Comparison of ENCODE assay signal across 12 cellular contexts in the genomic region with DNA sequence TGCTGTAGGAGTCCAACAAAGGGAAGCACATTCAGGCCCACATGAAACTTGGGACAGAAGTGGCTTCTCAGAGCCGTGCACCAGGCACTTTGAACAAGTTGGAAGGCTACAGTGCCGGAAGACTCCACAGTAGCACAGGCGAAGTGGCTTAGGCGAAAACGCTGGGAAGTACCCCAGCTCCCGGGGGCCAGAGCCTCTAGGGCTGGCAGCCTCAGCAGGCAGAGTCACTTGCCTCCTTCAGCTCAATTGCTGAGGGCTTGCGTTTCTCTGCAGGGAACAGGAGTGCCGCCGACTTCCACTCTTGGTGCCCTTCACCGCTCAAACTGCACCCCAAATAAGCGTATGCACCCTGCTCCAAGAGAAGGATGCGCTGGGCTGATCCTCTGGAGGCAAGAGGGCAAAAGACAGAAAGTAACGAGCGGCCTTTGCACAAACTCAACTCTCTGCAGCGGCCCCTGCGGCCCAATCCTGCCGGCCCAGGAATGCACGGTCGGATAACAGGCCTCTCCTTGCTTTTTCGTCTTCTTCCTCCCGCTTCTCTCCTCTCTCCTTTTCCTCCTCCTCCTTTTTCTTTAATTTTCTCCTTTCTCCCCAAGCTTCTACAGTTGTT. TPM values are rescaled to one million over a fixed set of nuclear protein-coding genes. Genes with fewer than 3 reads are reported as not detected.
DNase-seq lines count a peak whose midpoint lies in the region; ATAC-seq and TF ChIP-seq lines count a peak whose summit lies in the region.
"Had no signal": no experiment of that assay in that cellular context is flagged by ENCODE, and none has a peak within 500 bp of the region (broad histone marks: within the 10 kb centered on the region; RNA-seq: fewer than 3 reads in every experiment).

No MANE protein-coding gene starts in this region.

- peak overlapping the region; percentile 63; the same call in 1 of the 3 replicates for H2BK15ac ChIP-seq in IMR-90 (ENCODE audit: low read depth, low read length)

- no peak for DNase-seq in CD14-positive monocyte (ENCODE audit: low spot score)
- DNase-seq in IMR-90, result no peak
- DNase-seq in esophagus muscularis mucosa (ENCODE audit: extremely low spot score), result no peak
- DNase-seq in midbrain (lab: John Stamatoyannopoulos, UW), result no peak
- DNase-seq in immature natural killer cell, result no peak
- DNase-seq: activated T-cell treated with anti-CD3 and anti-CD28 coated beads, Interleukin-2, amount 50 U/mL, for 1 hour; AML-193; DMS53 had no signal

- POLR2A ChIA-PET in IMR-90 (lab: Charles Lee; ENCODE audit: unreplicated experiment), result no interaction called here

- H3K79me1 ChIP-seq in IMR-90 (ENCODE audit: low read depth in 1 of 2, low read length in 2 of 2), result peaks cover 12 to 25% of the 10 kb centered on the region in 2 experiments; a peak in 3 of 4 replicates

- H3K4ac ChIP-seq in IMR-90 (ENCODE audit: low read depth, low read length), result peak overlapping the region; percentile 55

- TF ChIP-seq POLR2A in IMR-90 (IDR thresholded peaks at IDR 0.05; ENCODE audit: low read depth, low read length), result no peak
- TF ChIP-seq POLR2A in esophagus muscularis mucosa (IDR thresholded peaks at IDR 0.05; ENCODE audit: low read depth), result no peak

- H3K36me3 Mint-ChIP-seq in CD14-positive monocyte (peaks cover 22 to 24% of the 10 kb centered on the region in 2 donors), nephron (ENCODE audit: low read depth) (peaks cover 15% of the 10 kb centered on the region), immature natural killer cell (no peaks in the 10 kb centered on the region)

- H2AFZ ChIP-seq in IMR-90 (replicated peaks; ENCODE audit: low read length, poor library complexity), result peak overlapping the region; percentile 34

- CTCF ChIA-PET in IMR-90 (lab: Yijun Ruan, JAX), result no interaction called here

- peaks cover 8% of the 10 kb centered on the region for H3K9me1 ChIP-seq in IMR-90 (ENCODE audit: insufficient read depth, low read length)

- no peak overlapping the region for H3K56ac ChIP-seq in IMR-90 (ENCODE audit: extremely low read depth, insufficient read depth, low read length)

- peaks cover 0 to 2% (median 0%) of the 10 kb centered on the region in 7 donors for H3K9me3 Mint-ChIP-seq in CD14-positive monocyte
- no peaks in the 10 kb centered on the region for H3K9me3 Mint-ChIP-seq in nephron
- no peaks in the 10 kb centered on the region for H3K9me3 Mint-ChIP-seq in immature natural killer cell

- no peak overlapping the region for H4K5ac ChIP-seq in IMR-90 (ENCODE audit: low read depth, low read length)

- 0 out of 4 replicates have a peak overlapping the region, but pooled peaks have one; percentile 18 to 58 for H4K8ac ChIP-seq in IMR-90 (ENCODE audit: low read depth in 2 of 2, low read length in 2 of 2)

- in situ Hi-C loops in IMR-90 (cut with MboI; ENCODE audit: low sequenced_read_pairs), result loop anchor here (10.0 kb wide), 1 partner anchor 215 kb away; no protein-coding TSS in a partner anchor

- H3K4me1 ChIP-seq in IMR-90 (ENCODE audit: control insufficient read depth, insufficient read depth, low read length), result peaks cover 17% of the 10 kb centered on the region
- peaks cover 21 to 52% (median 47%) of the 10 kb centered on the region in 4 donors for H3K4me1 ChIP-seq in esophagus muscularis mucosa

- TF ChIP-seq EP300 in esophagus muscularis mucosa (IDR thresholded peaks at IDR 0.05), result no peak

- ATAC-seq in IMR-90 (ENCODE audit: low read depth) (no peak), HG03196 (IDR thresholded peaks at IDR 0.05; ENCODE audit: unreplicated experiment) (no peak), GM21360 (IDR thresholded peaks at IDR 0.05; ENCODE audit: unreplicated experiment) (no peak)

- no peak overlapping the region for H3K18ac ChIP-seq in IMR-90 (ENCODE audit: low read depth, low read length)

- H3K4me3 Mint-ChIP-seq in CD14-positive monocyte (peak overlapping the region; percentile 94 to 96), nephron (peak overlapping the region; percentile 86 to 97 (median 87)), immature natural killer cell (no peak overlapping the region)

- no peak overlapping the region for H3K9ac ChIP-seq in IMR-90 (ENCODE audit: low read depth, low read length)

- H3K27ac ChIP-seq in IMR-90 (ENCODE audit: insufficient read depth, low read length), result no peak overlapping the region
- peak overlapping the region; percentile 97 to 100 (median 99) for H3K27ac ChIP-seq in esophagus muscularis mucosa (replicated peaks in 1 of 4)

- H3K27me3 Mint-ChIP-seq in CD14-positive monocyte (ENCODE audit: low read depth in 3 of 3), result peaks cover 0 to 2% (median 1%) of the 10 kb centered on the region in 3 donors
- H3K27me3 Mint-ChIP-seq in nephron (ENCODE audit: low read depth), result peaks cover 17% of the 10 kb centered on the region
- H3K27me3 Mint-ChIP-seq in immature natural killer cell (ENCODE audit: low read depth in 3 of 3), result peaks cover 6 to 23% (median 6%) of the 10 kb centered on the region in 3 donors

- no peak overlapping the region for H2BK120ac ChIP-seq in IMR-90 (ENCODE audit: low read depth, low read length)

- H3K27ac Mint-ChIP-seq in CD14-positive monocyte (peak overlapping the region; percentile 96 to 99 (median 99)), nephron (peak overlapping the region; percentile 69 to 96 (median 87)), immature natural killer cell (no peak overlapping the region)

- intact Hi-C loops in CD14-positive monocyte (cut with micrococcal nuclease) (loop anchor here in 1 of 2 donors (5.0 kb wide), 2 partner anchors 38 to 53 kb away; no protein-coding TSS in a partner anchor), IMR-90 (cut with micrococcal nuclease) (loop anchor here (2.0 to 5.0 kb wide), 3 partner anchors 138 to 337 kb away; no protein-coding TSS in a partner anchor), esophagus muscularis mucosa (cut with DNase I) (loop anchor here (5.0 kb wide), 2 partner anchors 43 to 343 kb away; no protein-coding TSS in a partner anchor)

- peak overlapping the region; percentile 26; the same call in 1 of the 2 replicates for H3K23ac ChIP-seq in IMR-90 (ENCODE audit: low read depth, low read length)

- dilution Hi-C loops in IMR-90 (cut with HindIII; ENCODE audit: low sequenced_read_pairs, unreplicated experiment), result loop anchor here (25.0 kb wide), 1 partner anchor 353 kb away; no protein-coding TSS in a partner anchor

- H3K4me1 Mint-ChIP-seq in CD14-positive monocyte, result peaks cover 63% of the 10 kb centered on the region
- H3K4me1 Mint-ChIP-seq in nephron, result peaks cover 45% of the 10 kb centered on the region
- no peaks in the 10 kb centered on the region for H3K4me1 Mint-ChIP-seq in immature natural killer cell

- TF ChIP-seq CTCF in CD14-positive monocyte (IDR thresholded peaks at IDR 0.05) (no peak), IMR-90 (conservative IDR thresholded peaks at IDR 0.05; ENCODE audit: low read depth, low read length) (no peak), esophagus muscularis mucosa (IDR thresholded peaks at IDR 0.05) (peak in 1 of 3 experiments; percentile 30), nephron (IDR thresholded peaks at IDR 0.05; ENCODE audit: unreplicated experiment in 3 of 3) (peak in 1 of 3 experiments; percentile 19)

- BruUV-seq in IMR-90 (replicated peaks; lab: Mats Ljungman, UMichigan), result no TSS peak

- no peak overlapping the region; the same call in none of the 2 replicates for H4K91ac ChIP-seq in IMR-90 (ENCODE audit: insufficient read depth, low read depth, low read length)

- H2AK9ac ChIP-seq in IMR-90 (replicated peaks; ENCODE audit: low read depth, low read length, poor library complexity), result peak overlapping the region; percentile 81

- H4K20me1 ChIP-seq in IMR-90 (ENCODE audit: insufficient read depth, low read length), result peaks cover 4% of the 10 kb centered on the region; the same call in 1 of the 2 replicates

- H3K4me3 ChIP-seq in IMR-90 (ENCODE audit: insufficient read depth, low read depth, low read length) (no peak overlapping the region), esophagus muscularis mucosa (peak overlapping the region; percentile 86 to 100 (median 97))

- H3K14ac ChIP-seq in IMR-90 (replicated peaks; ENCODE audit: low read depth, low read length), result 0 out of 2 replicates have a peak overlapping the region, but pooled peaks have one; percentile 48

- peak overlapping the region; percentile 79 for H2AK5ac ChIP-seq in IMR-90 (ENCODE audit: low read depth, low read length)

- no peak overlapping the region for H2BK20ac ChIP-seq in IMR-90 (ENCODE audit: low read depth, low read length)

- H3K36me3 ChIP-seq in IMR-90 (ENCODE audit: control insufficient read depth, insufficient read depth, low read length), result peaks cover 8% of the 10 kb centered on the region; the same call in 1 of the 2 replicates
- no peaks in the 10 kb centered on the region for H3K36me3 ChIP-seq in esophagus muscularis mucosa
- H3K36me3 ChIP-seq: thyroid gland had no signal

- no peak overlapping the region for H2BK5ac ChIP-seq in IMR-90 (ENCODE audit: low read depth, low read length, poor library complexity, severe bottlenecking)

- TF ChIP-seq RAD21 in IMR-90 (IDR thresholded peaks at IDR 0.05; ENCODE audit: low read length), result no peak

- H3K4me2 ChIP-seq in IMR-90 (ENCODE audit: low read depth, low read length), result no peak overlapping the region

- 88% methylated on average over 10 of the region's 21 CpGs; no CpG with 5 or more reads in 1 of the 2 experiments for WGBS in IMR-90 (ENCODE audit: extremely low coverage in 2 of 2, insufficient read length in 1 of 2), 2 experiments
- WGBS in esophagus muscularis mucosa, result 72% methylated on average over 21 of the region's 21 CpGs

- H3K27me3 ChIP-seq in IMR-90 (ENCODE audit: control insufficient read depth, insufficient read depth, low read length) (no peaks in the 10 kb centered on the region), esophagus muscularis mucosa (peaks cover 0 to 4% (median 0%) of the 10 kb centered on the region in 4 donors)
- H3K27me3 ChIP-seq: thyroid gland had no signal

- H3K9me3 ChIP-seq in IMR-90 (ENCODE audit: control insufficient read depth, insufficient read depth, low read length), result no peaks in the 10 kb centered on the region
- H3K9me3 ChIP-seq in esophagus muscularis mucosa, result no peaks in the 10 kb centered on the region
- H3K9me3 ChIP-seq: thyroid gland had no signal

TF ChIP-seq in IMR-90, 13 proteins besides CTCF, POLR2A, EP300 and RAD21 (continues in another document):
- no peak for TF ChIP-seq RCOR1 (IDR thresholded peaks at IDR 0.05; ENCODE audit: insufficient replicate concordance, low read length)

RNA-seq across cellular contexts. Expression of a gene that starts 1.2 kb away (rescaled TPM):
- polyA plus RNA-seq in CD14-positive monocyte, result 10 to 100 TPM; 28.2 to 30.6 TPM
- 28.7 and 31.1 TPM in 2 replicates for total RNA-seq in IMR-90 (2012; rRNA removed)
- 25.0 and 28.4 TPM in 2 replicates for polyA plus RNA-seq in IMR-90 (2012; rRNA removed)
- 16.1 and 27.1 TPM in 2 replicates for polyA plus RNA-seq in IMR-90 (2012; cell fraction: cytosol; rRNA removed)
- 9.5 and 9.8 TPM in 2 replicates for polyA plus RNA-seq in IMR-90 (2012; cell fraction: nucleus; rRNA removed; ENCODE audit: low replicate concordance)
- total RNA-seq in esophagus muscularis mucosa, result 100 to 1,000 TPM; 184 to 340 (median 223) TPM
- under 1 TPM in 1 of 3 donors, not detected in 2; 0.20 TPM for polyA plus RNA-seq in immature natural killer cell

Comparison
In these comparisons a context has a peak if more than half of its experiments do, and no peak if none do; other contexts are left out.
1. H3K27ac Mint-ChIP-seq: peak in CD14-positive monocyte (7 of 7) and nephron (3 of 3); none in immature natural killer cell (0 of 6).
2. H3K4me3 Mint-ChIP-seq: peak in CD14-positive monocyte (2 of 2) and nephron (3 of 3); none in immature natural killer cell (0 of 5).
3. RNA of a gene that starts 1.2 kb away (polyA plus RNA-seq): 28.2 to 30.6 TPM in CD14-positive monocyte and 9.5 to 28.4 TPM in IMR-90; 0.20 TPM in immature natural killer cell; every median in the first group is over 4 times any median in the second.